ENCODE assay signal across 1 cellular context in genomic region chr11:102520514-102520913, GRCh38.
TF ChIP-seq lines count a peak whose summit lies in the region.

No MANE protein-coding gene starts in this region.

TF ChIP-seq in HCT116, 20 proteins besides CTCF, POLR2A, EP300 and RAD21 (continued from another document):
- TF ChIP-seq ELF1 (IDR thresholded peaks at IDR 0.05; ENCODE audit: borderline replicate concordance, low read depth) (no peak), EZH2phosphoT487 (IDR thresholded peaks at IDR 0.05; ENCODE audit: borderline replicate concordance) (no peak)
